ENCODE assay signal across 1 cellular context in the genomic region with DNA sequence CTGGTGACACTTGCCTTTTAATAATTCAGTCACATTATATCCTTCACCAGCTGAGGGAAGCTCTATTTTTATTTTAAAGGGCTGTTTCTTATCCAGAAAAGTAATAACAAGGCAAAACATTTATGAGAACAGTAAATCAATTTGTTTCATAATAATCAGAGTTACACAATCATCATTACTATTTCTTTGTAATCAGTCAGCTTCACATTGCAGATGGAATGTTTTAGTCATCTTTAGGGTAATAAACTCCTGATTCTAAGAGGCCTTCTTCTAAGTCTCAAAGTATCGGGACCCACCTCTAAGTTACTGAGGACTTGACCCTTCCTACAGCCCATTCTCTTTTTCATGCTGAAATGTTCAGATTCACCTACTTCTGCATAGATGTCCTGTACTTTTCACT.
A peak's percentile ranks its signal among the peaks of the same experiment; 100 is the strongest.
TF ChIP-seq lines count a peak whose summit lies in the region.

No MANE protein-coding gene starts in this region.

TF ChIP-seq in IMR-90, 13 proteins besides CTCF, POLR2A, EP300 and RAD21:
- TF ChIP-seq CEBPB (IDR thresholded peaks at IDR 0.05; ENCODE audit: low read depth, low read length): peak; percentile 83
- TF ChIP-seq, protein P1, sequence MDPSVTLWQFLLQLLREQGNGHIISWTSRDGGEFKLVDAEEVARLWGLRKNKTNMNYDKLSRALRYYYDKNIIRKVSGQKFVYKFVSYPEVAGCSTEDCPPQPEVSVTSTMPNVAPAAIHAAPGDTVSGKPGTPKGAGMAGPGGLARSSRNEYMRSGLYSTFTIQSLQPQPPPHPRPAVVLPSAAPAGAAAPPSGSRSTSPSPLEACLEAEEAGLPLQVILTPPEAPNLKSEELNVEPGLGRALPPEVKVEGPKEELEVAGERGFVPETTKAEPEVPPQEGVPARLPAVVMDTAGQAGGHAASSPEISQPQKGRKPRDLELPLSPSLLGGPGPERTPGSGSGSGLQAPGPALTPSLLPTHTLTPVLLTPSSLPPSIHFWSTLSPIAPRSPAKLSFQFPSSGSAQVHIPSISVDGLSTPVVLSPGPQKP (IDR thresholded peaks at IDR 0.05; ENCODE audit: borderline replicate concordance, low read depth, low read length): no peak
